Comparison of ENCODE assay signal across 8 cellular contexts in the genomic region with DNA sequence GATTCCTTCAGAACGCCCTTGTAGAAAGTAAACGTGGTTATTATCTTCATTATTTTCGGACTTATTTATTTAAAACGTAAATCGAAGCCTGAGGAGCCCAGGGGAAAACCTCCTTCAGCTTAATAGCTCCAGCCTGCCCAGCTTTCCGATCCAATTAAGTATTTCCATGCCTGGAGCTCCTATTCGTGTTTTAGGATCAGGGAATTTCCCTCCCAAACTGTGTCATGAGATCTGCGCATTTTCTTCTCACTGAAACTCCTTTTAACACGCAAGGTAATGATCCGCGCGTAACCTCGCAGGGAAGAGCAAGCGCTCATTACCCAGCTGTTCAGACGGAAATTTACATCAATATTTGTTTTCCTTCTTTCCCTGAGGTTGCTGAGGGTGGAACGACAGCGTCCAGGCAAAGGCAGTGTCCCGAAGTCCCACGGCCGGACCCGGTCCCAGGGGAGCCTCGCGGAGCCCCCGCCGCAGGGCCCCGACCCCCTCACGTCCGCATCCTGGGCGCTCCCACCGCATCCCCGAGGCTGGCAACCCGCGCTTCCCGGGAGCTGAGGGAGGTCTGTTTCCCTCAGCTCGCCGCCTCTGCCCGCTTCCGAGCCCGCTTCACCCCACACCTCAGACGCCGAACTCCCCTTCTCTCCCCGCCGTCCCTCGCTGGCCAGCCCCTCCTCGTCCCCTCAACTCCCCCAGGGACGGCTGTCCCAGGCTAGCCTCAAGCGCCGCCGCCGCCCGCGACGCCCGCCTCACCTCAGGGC. TPM values are rescaled to one million over a fixed set of nuclear protein-coding genes. Genes with fewer than 3 reads are reported as not detected.
DNase-seq lines count a peak whose midpoint lies in the region; ATAC-seq, FAIRE-seq and TF ChIP-seq lines count a peak whose summit lies in the region.

No MANE protein-coding gene starts in this region.

- no peaks in the 10 kb centered on the region for H3K27me3 ChIP-seq in brain microvascular endothelial cell (replicated peaks)

- no peak overlapping the region for H3K27ac ChIP-seq in brain microvascular endothelial cell
- peak overlapping the region; percentile 90 to 91 for H3K27ac ChIP-seq in kidney (ENCODE audit: low read depth in 2 of 2, low read length in 2 of 2)

- ATAC-seq in GM21526 (IDR thresholded peaks at IDR 0.05; ENCODE audit: low FRiP score, unreplicated experiment), result peak; percentile 0

- peak; percentile 4 for DNase-seq in ELF-1 (ENCODE audit: low read depth, low spot score)
- peak; percentile 9 for DNase-seq in NCI-H1048 (lab: John Stamatoyannopoulos, UW)
- DNase-seq in brain microvascular endothelial cell, result peak; percentile 10
- no peak for DNase-seq in kidney
- peak; percentile 7 for DNase-seq in stimulated activated CD4-positive, alpha-beta T cell treated with anti-CD3 and anti-CD28 coated beads, Interleukin-4, amount 100 ng/mL, for 1 hour
- DNase-seq in HuH-7 (ENCODE audit: low spot score), result no peak
- no peak for DNase-seq in stimulated activated naive CD4-positive, alpha-beta T cell treated with Interleukin-2 at 50 U/mL for 16 hours (lab: John Stamatoyannopoulos, UW)

- H3K4me1 ChIP-seq in kidney (ENCODE audit: control insufficient read depth in 1 of 2, insufficient read depth in 1 of 2, low read depth in 1 of 2, low read length in 2 of 2), result peaks cover 4 to 11% of the 10 kb centered on the region in 2 donors

- no peaks in the 10 kb centered on the region for H3K9me3 ChIP-seq in kidney (ENCODE audit: control insufficient read depth in 1 of 2, low read length in 2 of 2)

- peak overlapping the region; percentile 50 to 71 for H3K9ac ChIP-seq in kidney (ENCODE audit: low read length in 2 of 2)

- H3K4me3 ChIP-seq in brain microvascular endothelial cell (ENCODE audit: low read depth, low read length) (peak overlapping the region; percentile 66), kidney (ENCODE audit: low read length in 2 of 2) (peak overlapping the region; percentile 81 to 83)

- in situ Hi-C loops in brain microvascular endothelial cell (cut with HindIII; ENCODE audit: low pct_ligation_motif_present, low sequenced_read_pairs), result no loop called here

- TF ChIP-seq CTCF in brain microvascular endothelial cell (IDR thresholded peaks at IDR 0.05; ENCODE audit: low read depth, low read length, missing control alignments) (no peak), kidney (IDR thresholded peaks at IDR 0.05; ENCODE audit: borderline replicate concordance, extremely low read depth, insufficient read depth) (no peak)

- intact Hi-C loops in kidney (cut with DNase I), result no loop called here

- no peaks in the 10 kb centered on the region for H3K36me3 ChIP-seq in brain microvascular endothelial cell (replicated peaks)
- no peaks in the 10 kb centered on the region for H3K36me3 ChIP-seq in kidney (ENCODE audit: control insufficient read depth in 1 of 2, insufficient read depth in 2 of 2, low read length in 2 of 2)

- FAIRE-seq in kidney (lab: Jason Lieb, UNC), result no peak

RNA-seq across cellular contexts. Expression of a gene that starts 0.5 kb away (rescaled TPM):
- total RNA-seq in kidney, result 25.1 TPM
- 19.0 TPM for polyA plus RNA-seq in kidney (ENCODE audit: insufficient read depth, low read depth, low replicate concordance)

Comparison
In these comparisons a context has a peak if more than half of its experiments do, and no peak if none do; other contexts are left out.
1. DNase-seq: peak in ELF-1 (single experiment), NCI-H1048 (single experiment), brain microvascular endothelial cell (single experiment) and stimulated activated CD4-positive, alpha-beta T cell treated with anti-CD3 and anti-CD28 coated beads, Interleukin-4, amount 100 ng/mL, for 1 hour (single experiment); none in kidney (single experiment), HuH-7 (single experiment) and stimulated activated naive CD4-positive, alpha-beta T cell treated with Interleukin-2 at 50 U/mL for 16 hours (single experiment).